ENCODE assay signal across 19 cellular contexts in the genomic region with DNA sequence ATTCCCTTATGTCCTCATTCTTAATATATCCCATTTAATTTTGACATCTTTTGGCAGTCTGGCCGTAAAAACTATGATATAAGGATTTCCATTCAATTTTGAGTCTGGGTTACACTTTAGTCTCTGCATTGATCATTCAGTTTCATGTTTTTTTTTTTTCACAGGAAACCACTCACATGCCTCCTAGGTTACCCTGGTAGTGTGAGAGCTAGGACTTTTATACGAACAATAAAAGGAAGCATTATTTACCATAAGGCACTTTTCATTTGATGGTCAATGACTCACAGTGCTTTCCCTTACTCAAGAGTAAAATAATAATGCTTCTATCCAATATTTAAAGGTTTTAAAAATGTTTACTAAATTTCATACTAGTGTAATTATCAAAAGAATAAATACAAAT. TPM values are rescaled to one million over a fixed set of nuclear protein-coding genes. Genes with fewer than 3 reads are reported as not detected.
DNase-seq lines count a peak whose midpoint lies in the region; FAIRE-seq and TF ChIP-seq lines count a peak whose summit lies in the region.
"Had no signal": no experiment of that assay in that cellular context is flagged by ENCODE, and none has a peak within 500 bp of the region (broad histone marks: within the 10 kb centered on the region; RNA-seq: fewer than 3 reads in every experiment).

No MANE protein-coding gene starts in this region.

- H3K14ac ChIP-seq in neuronal stem cell (ENCODE audit: low read length) = no peak overlapping the region

- no peaks in the 10 kb centered on the region for H3K4me1 ChIP-seq in endothelial cell of umbilical vein (ENCODE audit: control insufficient read depth, extremely low read depth, insufficient read depth, low read length)
- peaks cover 0 to 6% of the 10 kb centered on the region in 2 donors for H3K4me1 ChIP-seq in neuronal stem cell (ENCODE audit: control insufficient read depth in 2 of 2, insufficient read depth in 1 of 2, low read depth in 1 of 2, low read length in 2 of 2)
- H3K4me1 ChIP-seq: A549, BE2C, HAP-1 had no signal

- dilution Hi-C loops in endothelial cell of umbilical vein (cut with MboI; ENCODE audit: extremely low pct_ligation_motif_present, low sequenced_read_pairs) = no loop called here

- intact Hi-C loops in endothelial cell of umbilical vein (cut with micrococcal nuclease) = loop anchor here (10.0 kb wide), 1 partner anchor 549 kb away; no protein-coding TSS in a partner anchor

- TF ChIP-seq POLR2A in endothelial cell of umbilical vein (IDR thresholded peaks at IDR 0.05; ENCODE audit: low read depth, low read length) = no peak

- H3K79me1 ChIP-seq in neuronal stem cell (ENCODE audit: low read depth, low read length) = no peaks in the 10 kb centered on the region

- H3K4me1 Mint-ChIP-seq in progenitor cell of endocrine pancreas (ENCODE audit: low read depth) = peaks cover 10% of the 10 kb centered on the region

- DNase-seq in HT1080 (ENCODE audit: low read depth) = peak; percentile 53
- peak; percentile 50 for DNase-seq in SK-MEL-5 (ENCODE audit: low read depth, low spot score)
- peak; percentile 27 for DNase-seq in endothelial cell of umbilical vein (ENCODE audit: low read depth, low spot score)
- no peak for DNase-seq in neuronal stem cell (ENCODE audit: low spot score)
- no peak for DNase-seq in putamen (ENCODE audit: low spot score)
- no peak for DNase-seq in progenitor cell of endocrine pancreas (ENCODE audit: low spot score, unreplicated experiment)
- no peak for DNase-seq in NAMALWA (ENCODE audit: low spot score)
- DNase-seq: BE2C; CD4-positive, alpha-beta memory T cell; DMS 273 treated with DMSO at 0.1 percent for 48 hours; DMS79 treated with DMSO at 0.1 percent for 48 hours; EL; GOT3 had no signal

- no peak overlapping the region for H3K4ac ChIP-seq in neuronal stem cell (ENCODE audit: low read length)

- H3K27me3 ChIP-seq in endothelial cell of umbilical vein (ENCODE audit: control insufficient read depth in 2 of 2, insufficient read depth in 2 of 2, low read length in 2 of 2) = peaks cover 0 to 2% of the 10 kb centered on the region in 2 experiments
- H3K27me3 ChIP-seq in neuronal stem cell (ENCODE audit: control insufficient read depth in 3 of 3, insufficient read depth in 3 of 3, low read depth in 1 of 3, low read length in 3 of 3) = no peaks in the 10 kb centered on the region
- H3K27me3 ChIP-seq: BE2C had no signal

- no peak overlapping the region for H3K4me3 Mint-ChIP-seq in progenitor cell of endocrine pancreas (ENCODE audit: low read depth)
- H3K4me3 Mint-ChIP-seq: CD4-positive, alpha-beta memory T cell had no signal

- POLR2A ChIA-PET in endothelial cell of umbilical vein (lab: Charles Lee) = no interaction called here

- no peak for TF ChIP-seq CTCF in endothelial cell of umbilical vein (IDR thresholded peaks at IDR 0.05; ENCODE audit: extremely low read depth in 1 of 2, insufficient read depth in 1 of 2, low read depth in 1 of 2, low read length in 2 of 2)
- no peak for TF ChIP-seq CTCF in progenitor cell of endocrine pancreas (IDR thresholded peaks at IDR 0.05; ENCODE audit: unreplicated experiment)

- H3K23ac ChIP-seq in neuronal stem cell (ENCODE audit: low read depth, low read length, poor library complexity) = no peak overlapping the region

- no peak overlapping the region for H3K18ac ChIP-seq in neuronal stem cell (ENCODE audit: low read length)

- H3K36me3 ChIP-seq in endothelial cell of umbilical vein (ENCODE audit: control insufficient read depth in 2 of 2, extremely low read depth in 1 of 2, insufficient read depth in 2 of 2, low read length in 2 of 2) = no peaks in the 10 kb centered on the region
- H3K36me3 ChIP-seq in neuronal stem cell (replicated peaks in 1 of 2; ENCODE audit: control insufficient read depth in 2 of 2, insufficient read depth in 2 of 2, low read length in 2 of 2) = no peaks in the 10 kb centered on the region
- H3K36me3 ChIP-seq: BE2C, HAP-1 had no signal

- H3K27ac Mint-ChIP-seq in progenitor cell of endocrine pancreas = no peak overlapping the region
- H3K27ac Mint-ChIP-seq: CD4-positive, alpha-beta memory T cell had no signal

- H3K4me3 ChIP-seq in endothelial cell of umbilical vein (replicated peaks in 1 of 3; ENCODE audit: insufficient read depth in 1 of 3, low read depth in 1 of 3, low read length in 3 of 3) = no peak overlapping the region
- no peak overlapping the region for H3K4me3 ChIP-seq in neuronal stem cell (ENCODE audit: low read length in 2 of 2)
- H3K4me3 ChIP-seq: A549, HAP-1 had no signal

- no peak overlapping the region for H4K8ac ChIP-seq in neuronal stem cell (ENCODE audit: low read depth, low read length)

- no peak overlapping the region for H3K4me2 ChIP-seq in endothelial cell of umbilical vein (ENCODE audit: insufficient read depth, low read length)
- no peak overlapping the region for H3K4me2 ChIP-seq in neuronal stem cell (ENCODE audit: insufficient read depth, low read length, poor library complexity, severe bottlenecking)
- H3K4me2 ChIP-seq: A549 had no signal

- H3K9me3 ChIP-seq in endothelial cell of umbilical vein (replicated peaks; ENCODE audit: control insufficient read depth, insufficient read depth, low read length) = no peaks in the 10 kb centered on the region
- H3K9me3 ChIP-seq in neuronal stem cell (replicated peaks in 1 of 2; ENCODE audit: control insufficient read depth in 2 of 2, insufficient read depth in 1 of 2, low read depth in 1 of 2, low read length in 2 of 2) = no peaks in the 10 kb centered on the region
- H3K9me3 ChIP-seq: A549, BE2C, HAP-1 had no signal

- H2BK5ac ChIP-seq in neuronal stem cell (ENCODE audit: low read length) = no peak overlapping the region

- H3K36me3 Mint-ChIP-seq in progenitor cell of endocrine pancreas (ENCODE audit: insufficient read depth) = no peaks in the 10 kb centered on the region
- H3K36me3 Mint-ChIP-seq: CD4-positive, alpha-beta memory T cell had no signal

- no peaks in the 10 kb centered on the region for H3K9me1 ChIP-seq in endothelial cell of umbilical vein (replicated peaks; ENCODE audit: control insufficient read depth, extremely low read depth, insufficient read depth, low read length)

- no peaks in the 10 kb centered on the region for H3K9me3 Mint-ChIP-seq in progenitor cell of endocrine pancreas (ENCODE audit: low read depth)

- H2BK120ac ChIP-seq in neuronal stem cell (ENCODE audit: low read depth, low read length) = no peak overlapping the region

- no peaks in the 10 kb centered on the region for H3K27me3 Mint-ChIP-seq in progenitor cell of endocrine pancreas

- BruUV-seq in endothelial cell of umbilical vein (replicated peaks; lab: Mats Ljungman, UMichigan) = no TSS peak

- H4K20me1 ChIP-seq in endothelial cell of umbilical vein (replicated peaks; ENCODE audit: control insufficient read depth, extremely low read depth, insufficient read depth, low read length) = no peaks in the 10 kb centered on the region

- in situ Hi-C loops in SK-MEL-5 (cut with HindIII; ENCODE audit: low pct_unique_long_range_greater_than_20kb, low sequenced_read_pairs) = no loop called here

- no peak overlapping the region for H4K91ac ChIP-seq in neuronal stem cell (ENCODE audit: low read depth, low read length, poor library complexity)

- H3K79me2 ChIP-seq in endothelial cell of umbilical vein (ENCODE audit: control insufficient read depth, insufficient read depth, low read length) = no peaks in the 10 kb centered on the region

- H3K9ac ChIP-seq in endothelial cell of umbilical vein (replicated peaks; ENCODE audit: extremely low read depth, insufficient read depth, low read length) (no peak overlapping the region), neuronal stem cell (ENCODE audit: low read depth, low read length, poor library complexity) (no peak overlapping the region)

- no peak overlapping the region for H2AK5ac ChIP-seq in neuronal stem cell (ENCODE audit: low read depth, low read length)

- WGBS in neuronal stem cell (ENCODE audit: extremely low coverage in 2 of 2, insufficient read length in 2 of 2, insufficient replicate concordance in 1 of 2), 2 donors = no CpG with 5 or more reads among the region's 2 CpGs

- FAIRE-seq in endothelial cell of umbilical vein (lab: Jason Lieb, UNC) = no peak
- FAIRE-seq: A549, GM12891, HepG2, HTR-8/SVneo had no signal

- CTCF ChIA-PET in endothelial cell of umbilical vein (lab: Charles Lee) = no interaction called here

- no peak overlapping the region for H2BK12ac ChIP-seq in neuronal stem cell (ENCODE audit: low read length)

- H2AFZ ChIP-seq in endothelial cell of umbilical vein (ENCODE audit: low read depth, low read length) (no peak overlapping the region), neuronal stem cell (ENCODE audit: low read length) (peak overlapping the region; percentile 72)

- H3K27ac ChIP-seq in endothelial cell of umbilical vein (ENCODE audit: insufficient read depth, low read depth, low read length) (no peak overlapping the region), neuronal stem cell (replicated peaks; ENCODE audit: low read length) (no peak overlapping the region)
- H3K27ac ChIP-seq: A549, C4-2B had no signal

- no peak overlapping the region for H2BK15ac ChIP-seq in neuronal stem cell (ENCODE audit: low read length)

TF ChIP-seq in endothelial cell of umbilical vein, 7 proteins besides CTCF, POLR2A, EP300 and RAD21 (continues in another document):
- no peak for TF ChIP-seq MYC (IDR thresholded peaks at IDR 0.05; ENCODE audit: low read depth, low read length)
- TF ChIP-seq MAX (IDR thresholded peaks at IDR 0.05; ENCODE audit: insufficient read depth, insufficient read length) = no peak

RNA-seq across cellular contexts. Expression of gene DMAC1, which starts 16.4 kb away (rescaled TPM):
- 27.2 and 40.3 TPM in 2 replicates for total RNA-seq in HT1080 (2014; rRNA removed; shearing (Covaris generic))
- polyA plus RNA-seq in HT1080 (2015; cell fraction: cytosol; rRNA removed) = 20.4 and 22.1 TPM in 2 replicates
- 11.6 and 12.8 TPM in 2 replicates for polyA plus RNA-seq in HT1080 (2015; cell fraction: nucleus; rRNA removed)
- total RNA-seq in SK-MEL-5 (2014; rRNA removed; shearing (Covaris generic)) = 19.3 and 23.3 TPM in 2 replicates
- polyA plus RNA-seq in SK-MEL-5 (2015; cell fraction: cytosol; rRNA removed) = 12.0 and 25.6 TPM in 2 replicates
- 12.5 and 14.3 TPM in 2 replicates for polyA plus RNA-seq in SK-MEL-5 (2015; cell fraction: nucleus; rRNA removed)
- total RNA-seq in endothelial cell of umbilical vein = 44.0 and 49.6 TPM in 2 replicates
- polyA plus RNA-seq in endothelial cell of umbilical vein = 15.8 and 21.8 TPM in 2 replicates
- 13.8 and 19.6 TPM in 2 replicates for polyA plus RNA-seq in endothelial cell of umbilical vein (2011; cell fraction: cytosol; rRNA removed)
- 6.3 and 8.7 TPM in 2 replicates for polyA plus RNA-seq in endothelial cell of umbilical vein (2011; cell fraction: nucleus; rRNA removed)
- polyA plus RNA-seq in endothelial cell of umbilical vein (2012) = 65.2 and 73.6 TPM in 2 replicates
- 7.8 and 8.4 TPM in 2 replicates for polyA minus RNA-seq in endothelial cell of umbilical vein
- 17.0 TPM for polyA minus RNA-seq in endothelial cell of umbilical vein (2011; cell fraction: cytosol; rRNA and poly(A)+ RNA removed)
- polyA minus RNA-seq in endothelial cell of umbilical vein (2011; cell fraction: nucleus; rRNA and poly(A)+ RNA removed) = 3.4 and 6.2 TPM in 2 replicates
- 75.4 TPM for polyA plus RNA-seq in neuronal stem cell (2013, experiment 1 of 2)
- polyA plus RNA-seq in neuronal stem cell (2013, experiment 2 of 2) = 80.9 TPM
- total RNA-seq in progenitor cell of endocrine pancreas = 73.8 and 74.3 TPM in 2 replicates

Comparison
In these comparisons a context has a peak if more than half of its experiments do, and no peak if none do; other contexts are left out.
1. DNase-seq: peak in HT1080 (single experiment), SK-MEL-5 (single experiment) and endothelial cell of umbilical vein (single experiment); none in neuronal stem cell (single experiment), putamen (single experiment), progenitor cell of endocrine pancreas (single experiment) and NAMALWA (single experiment).